In genomic region chr1:185045793-185046441, GRCh38 we compare ENCODE assay signal across 8 cellular contexts. TPM values are rescaled to one million over a fixed set of nuclear protein-coding genes. Genes with fewer than 3 reads are reported as not detected.
DNase-seq lines count a peak whose midpoint lies in the region; ATAC-seq and TF ChIP-seq lines count a peak whose summit lies in the region.

No MANE protein-coding gene starts in this region.

- 0 to 1% methylated on average over 56 to 57 of the region's 57 CpGs for WGBS in heart right ventricle, 2 donors
- under 1% methylated on average over 53 of the region's 57 CpGs for WGBS in prostate gland

- peaks cover 25% of the 10 kb centered on the region for H3K4me1 Mint-ChIP-seq in activated naive CD8-positive, alpha-beta T cell treated with anti-CD3 and anti-CD28 coated beads, Interleukin-2, amount 10 ng/mL, durations not matched to agents 7 days and 5 days

- H3K4me3 ChIP-seq in A673 (ENCODE audit: low read depth, low read length, poor library complexity, severe bottlenecking) (peak overlapping the region; percentile 90), NT2/D1 (ENCODE audit: insufficient read length, low read depth) (peak overlapping the region; percentile 88), heart right ventricle (peak overlapping the region; percentile 64 to 93 (median 84)), prostate gland (peak overlapping the region; percentile 59 to 84)

- no TSS peak for BruUV-seq in A673 (replicated peaks; lab: Mats Ljungman, UMichigan)

- H3K9me3 ChIP-seq in A673 (ENCODE audit: low read depth, low read length, poor library complexity, severe bottlenecking), result no peaks in the 10 kb centered on the region
- H3K9me3 ChIP-seq in NT2/D1 (ENCODE audit: insufficient read depth, low read length), result no peaks in the 10 kb centered on the region
- H3K9me3 ChIP-seq in heart right ventricle, result no peaks in the 10 kb centered on the region
- H3K9me3 ChIP-seq in prostate gland, result no peaks in the 10 kb centered on the region

- H3K36me3 ChIP-seq in A673 (ENCODE audit: insufficient read depth, low read length, poor library complexity, severe bottlenecking), result no peaks in the 10 kb centered on the region
- no peaks in the 10 kb centered on the region for H3K36me3 ChIP-seq in NT2/D1 (ENCODE audit: insufficient read depth, insufficient read length, low read length)
- no peaks in the 10 kb centered on the region for H3K36me3 ChIP-seq in heart right ventricle
- H3K36me3 ChIP-seq in prostate gland, result no peaks in the 10 kb centered on the region

- peak overlapping the region; percentile 89 for H3K4me3 Mint-ChIP-seq in activated naive CD8-positive, alpha-beta T cell treated with anti-CD3 and anti-CD28 coated beads, Interleukin-2, amount 10 ng/mL, durations not matched to agents 7 days and 5 days

- H3K9me3 Mint-ChIP-seq in activated naive CD8-positive, alpha-beta T cell treated with anti-CD3 and anti-CD28 coated beads, Interleukin-2, amount 10 ng/mL, durations not matched to agents 7 days and 5 days, result no peaks in the 10 kb centered on the region

- peak overlapping the region; percentile 82 for H3K27ac ChIP-seq in A673 (ENCODE audit: low read depth, low read length, poor library complexity, severe bottlenecking)
- H3K27ac ChIP-seq in heart right ventricle, result peak overlapping the region; percentile 80 to 94 (median 90)
- H3K27ac ChIP-seq in prostate gland, result peak overlapping the region; percentile 80 to 85

- H3K27me3 Mint-ChIP-seq in activated naive CD8-positive, alpha-beta T cell treated with anti-CD3 and anti-CD28 coated beads, Interleukin-2, amount 10 ng/mL, durations not matched to agents 7 days and 5 days, result no peaks in the 10 kb centered on the region

- H3K27ac Mint-ChIP-seq in activated naive CD8-positive, alpha-beta T cell treated with anti-CD3 and anti-CD28 coated beads, Interleukin-2, amount 10 ng/mL, durations not matched to agents 7 days and 5 days, result peak overlapping the region; percentile 89

- H3K27me3 ChIP-seq in A673 (replicated peaks; ENCODE audit: insufficient read depth, low read depth, low read length, poor library complexity) (no peaks in the 10 kb centered on the region), NT2/D1 (ENCODE audit: insufficient read depth, insufficient read length) (peaks cover 10% of the 10 kb centered on the region), heart right ventricle (no peaks in the 10 kb centered on the region), prostate gland (replicated peaks; ENCODE audit: insufficient read depth) (no peaks in the 10 kb centered on the region)

- H3K4me1 ChIP-seq in A673 (ENCODE audit: insufficient read depth, low read length, poor library complexity, severe bottlenecking) (peaks cover 28% of the 10 kb centered on the region), NT2/D1 (ENCODE audit: insufficient read depth, insufficient read length) (no peaks in the 10 kb centered on the region), heart right ventricle (peaks cover 11 to 45% (median 27%) of the 10 kb centered on the region in 9 donors), prostate gland (replicated peaks) (no peaks in the 10 kb centered on the region)

- CTCF ChIA-PET in A673 (lab: Charles Lee), result interaction anchor here (0.7 kb wide), 1 partner anchor 142 kb away, joined by 9 read pairs; no protein-coding TSS in a partner anchor

- intact Hi-C loops in A673 (cut with micrococcal nuclease; ENCODE audit: unreplicated experiment) (loop anchor here (5.0 kb wide), 1 partner anchor 111 kb away; the partner anchor contains the start of genes SWT1 and TRMT1L), heart right ventricle (cut with DNase I) (loop anchor here in 6 of 10 donors (10.0 kb wide), 1 partner anchor 109 kb away; the partner anchor contains the start of genes SWT1 (in 6 of the 6) and TRMT1L (in 6 of the 6)), prostate gland (cut with DNase I) (loop anchor here (5.0 kb wide), 1 partner anchor 111 kb away; the partner anchor contains the start of genes SWT1 and TRMT1L)

- DNase-seq in A673 (ENCODE audit: low spot score) (peak; percentile 54), GM13977 (ENCODE audit: low spot score) (peak; percentile 73), NT2/D1 (ENCODE audit: low read depth, low spot score) (peak; percentile 70), heart right ventricle (peak in 1 of 2 donors; percentile 16), prostate gland (ENCODE audit: low spot score) (peak; percentile 10), NCI-H1694 (lab: John Stamatoyannopoulos, UW) (no peak)
- DNase-seq in activated naive CD8-positive, alpha-beta T cell treated with anti-CD3 and anti-CD28 coated beads, Interleukin-2, amount 10 ng/mL, durations not matched to agents 7 days and 5 days, result no peak

- H3K9ac ChIP-seq in NT2/D1 (ENCODE audit: insufficient read length, low read depth), result peak overlapping the region; percentile 96

- H3K36me3 Mint-ChIP-seq in activated naive CD8-positive, alpha-beta T cell treated with anti-CD3 and anti-CD28 coated beads, Interleukin-2, amount 10 ng/mL, durations not matched to agents 7 days and 5 days, result no peaks in the 10 kb centered on the region

- TF ChIP-seq POLR2A in prostate gland (IDR thresholded peaks at IDR 0.05), result no peak

- ATAC-seq in HG03025 (IDR thresholded peaks at IDR 0.05; ENCODE audit: low FRiP score, unreplicated experiment), result peak; percentile 31
- peak; percentile 30 for ATAC-seq in activated naive CD8-positive, alpha-beta T cell treated with anti-CD3 and anti-CD28 coated beads, Interleukin-2, amount 10 ng/mL, durations not matched to agents 7 days and 5 days (ENCODE audit: low read depth)
- peak; percentile 69 to 78 (median 73) for ATAC-seq in heart right ventricle

- POLR2A ChIA-PET in A673 (lab: Charles Lee; ENCODE audit: low non-redundant PET), result interaction anchor here (0.5 to 0.6 kb wide), 2 partner anchors 73 to 745 kb away, joined by 4 read pairs; no protein-coding TSS in a partner anchor
- POLR2A ChIA-PET in activated naive CD8-positive, alpha-beta T cell treated with anti-CD3 and anti-CD28 coated beads, Interleukin-2, amount 10 ng/mL, durations not matched to agents 7 days and 5 days (lab: Charles Lee), result interaction anchor here (0.6 to 2.3 kb wide), 11 partner anchors 25 to 1393 kb away, joined by 3 to 22 read pairs (median 3); partner anchors contain the start of genes APOBEC4, NIBAN1, SWT1 and TRMT1L

- in situ Hi-C loops in GM13977 (cut with MboI; ENCODE audit: low pct_unique_long_range_greater_than_20kb, low sequenced_read_pairs, unreplicated experiment), result no loop called here

- TF ChIP-seq CTCF in A673 (conservative IDR thresholded peaks at IDR 0.05; ENCODE audit: low read depth, low read length) (no peak), GM13977 (IDR thresholded peaks at IDR 0.05; ENCODE audit: extremely low read depth, insufficient read depth, missing control alignments) (no peak), heart right ventricle (IDR thresholded peaks at IDR 0.05) (no peak), prostate gland (IDR thresholded peaks at IDR 0.05) (no peak)

RNA-seq across cellular contexts. Expression of gene RNF2, which starts 0.6 kb away (rescaled TPM):
- total RNA-seq in A673 (2021), result 50.8 and 53.9 TPM in 2 replicates
- 10 to 100 TPM; 21.3 to 23.7 TPM for total RNA-seq in activated naive CD8-positive, alpha-beta T cell treated with anti-CD3 and anti-CD28 coated beads, Interleukin-2, amount 10 ng/mL, durations not matched to agents 7 days and 5 days
- total RNA-seq in heart right ventricle, result 10 to 100 TPM in 9 of 10 donors, 1 to 10 TPM in 1; 9.9 to 16.7 (median 14.0) TPM
- 1 to 10 TPM; 2.3 to 5.3 TPM for polyA plus RNA-seq in heart right ventricle
- total RNA-seq in prostate gland, result 10 to 100 TPM; 16.9 to 33.1 TPM

Comparison
In these comparisons a context has a peak if more than half of its experiments do, and no peak if none do; other contexts are left out.
1. DNase-seq: peak in A673 (single experiment), GM13977 (single experiment), NT2/D1 (single experiment) and prostate gland (single experiment); none in activated naive CD8-positive, alpha-beta T cell treated with anti-CD3 and anti-CD28 coated beads, Interleukin-2, amount 10 ng/mL, durations not matched to agents 7 days and 5 days (single experiment) and NCI-H1694 (single experiment).
2. Peak in every context shown above with its lines, with median percentiles within 50 percentile points of each other: H3K27ac ChIP-seq, H3K4me3 ChIP-seq and ATAC-seq.